ENCODE assay signal across 1 cellular context in the genomic region with DNA sequence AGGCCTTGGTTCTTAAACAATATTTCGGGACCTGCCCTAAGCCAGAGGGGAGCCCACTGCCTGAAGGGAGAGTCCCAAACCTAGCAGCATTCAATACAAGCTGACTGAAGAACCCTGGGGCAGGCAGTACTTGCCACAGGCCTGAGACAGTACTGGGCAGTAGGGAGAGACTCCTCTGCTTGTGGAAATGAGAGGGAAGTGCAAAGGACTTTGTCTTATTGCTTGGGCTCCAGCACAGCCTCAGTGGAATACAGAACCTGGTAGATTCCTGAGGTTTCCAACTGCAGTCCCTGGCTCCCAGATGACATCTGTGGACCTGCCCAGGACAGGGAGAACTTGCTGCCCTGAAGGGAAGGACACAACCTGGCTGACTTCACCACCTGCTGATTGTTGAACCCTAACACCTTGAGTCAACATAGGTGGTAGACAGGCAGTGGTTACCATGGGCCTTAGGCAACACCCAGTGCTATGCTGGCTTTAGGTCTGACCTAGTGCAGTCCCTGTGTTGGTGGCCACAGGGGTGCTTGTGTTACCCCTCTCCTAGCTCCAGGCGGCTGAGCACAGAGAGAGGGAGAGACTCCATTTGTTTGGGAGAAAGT.
TF ChIP-seq lines count a peak whose summit lies in the region.

No MANE protein-coding gene starts in this region.

TF ChIP-seq in HCT116, 20 proteins besides CTCF, POLR2A, EP300 and RAD21 (continued from another document):
- TF ChIP-seq, protein P1, sequence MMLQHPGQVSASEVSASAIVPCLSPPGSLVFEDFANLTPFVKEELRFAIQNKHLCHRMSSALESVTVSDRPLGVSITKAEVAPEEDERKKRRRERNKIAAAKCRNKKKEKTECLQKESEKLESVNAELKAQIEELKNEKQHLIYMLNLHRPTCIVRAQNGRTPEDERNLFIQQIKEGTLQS (IDR thresholded peaks at IDR 0.05): no peak
- TF ChIP-seq POLR2AphosphoS5 (IDR thresholded peaks at IDR 0.05; ENCODE audit: low read depth, low read length) (no peak), CEBPB (IDR thresholded peaks at IDR 0.05; ENCODE audit: low read depth) (no peak), FOSL1 (IDR thresholded peaks at IDR 0.05; ENCODE audit: low read depth) (no peak), SRF (IDR thresholded peaks at IDR 0.05; ENCODE audit: low read depth) (no peak)
- TF ChIP-seq, protein P2, sequence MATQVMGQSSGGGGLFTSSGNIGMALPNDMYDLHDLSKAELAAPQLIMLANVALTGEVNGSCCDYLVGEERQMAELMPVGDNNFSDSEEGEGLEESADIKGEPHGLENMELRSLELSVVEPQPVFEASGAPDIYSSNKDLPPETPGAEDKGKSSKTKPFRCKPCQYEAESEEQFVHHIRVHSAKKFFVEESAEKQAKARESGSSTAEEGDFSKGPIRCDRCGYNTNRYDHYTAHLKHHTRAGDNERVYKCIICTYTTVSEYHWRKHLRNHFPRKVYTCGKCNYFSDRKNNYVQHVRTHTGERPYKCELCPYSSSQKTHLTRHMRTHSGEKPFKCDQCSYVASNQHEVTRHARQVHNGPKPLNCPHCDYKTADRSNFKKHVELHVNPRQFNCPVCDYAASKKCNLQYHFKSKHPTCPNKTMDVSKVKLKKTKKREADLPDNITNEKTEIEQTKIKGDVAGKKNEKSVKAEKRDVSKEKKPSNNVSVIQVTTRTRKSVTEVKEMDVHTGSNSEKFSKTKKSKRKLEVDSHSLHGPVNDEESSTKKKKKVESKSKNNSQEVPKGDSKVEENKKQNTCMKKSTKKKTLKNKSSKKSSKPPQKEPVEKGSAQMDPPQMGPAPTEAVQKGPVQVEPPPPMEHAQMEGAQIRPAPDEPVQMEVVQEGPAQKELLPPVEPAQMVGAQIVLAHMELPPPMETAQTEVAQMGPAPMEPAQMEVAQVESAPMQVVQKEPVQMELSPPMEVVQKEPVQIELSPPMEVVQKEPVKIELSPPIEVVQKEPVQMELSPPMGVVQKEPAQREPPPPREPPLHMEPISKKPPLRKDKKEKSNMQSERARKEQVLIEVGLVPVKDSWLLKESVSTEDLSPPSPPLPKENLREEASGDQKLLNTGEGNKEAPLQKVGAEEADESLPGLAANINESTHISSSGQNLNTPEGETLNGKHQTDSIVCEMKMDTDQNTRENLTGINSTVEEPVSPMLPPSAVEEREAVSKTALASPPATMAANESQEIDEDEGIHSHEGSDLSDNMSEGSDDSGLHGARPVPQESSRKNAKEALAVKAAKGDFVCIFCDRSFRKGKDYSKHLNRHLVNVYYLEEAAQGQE (IDR thresholded peaks at IDR 0.05; ENCODE audit: low read depth): no peak
